Comparison of ENCODE assay signal across 8 cellular contexts in genomic region chr12:55715833-55716581, GRCh38. TPM values are rescaled to one million over a fixed set of nuclear protein-coding genes. Genes with fewer than 3 reads are reported as not detected.
DNase-seq lines count a peak whose midpoint lies in the region; ATAC-seq and TF ChIP-seq lines count a peak whose summit lies in the region.

Gene BLOC1S1 (plus strand): TSS chr12:55716046. CDS start chr12:55716052, 6 bp downstream.

- H3K36me3 ChIP-seq in osteoblast (ENCODE audit: insufficient read depth, low read length) (no peaks in the 10 kb centered on the region), testis (ENCODE audit: low read depth, missing control alignments) (no peaks in the 10 kb centered on the region)

- no peaks in the 10 kb centered on the region for H3K36me3 Mint-ChIP-seq in activated naive CD4-positive, alpha-beta T cell treated with anti-CD3 and anti-CD28 coated beads, Interleukin-2, amount 50 U/mL, for 72 hours

- H3K4me1 ChIP-seq in osteoblast (ENCODE audit: insufficient read depth, low read length) (peaks cover 73% of the 10 kb centered on the region), testis (peaks cover 66% of the 10 kb centered on the region)

- no peaks in the 10 kb centered on the region for H3K9me3 Mint-ChIP-seq in activated naive CD4-positive, alpha-beta T cell treated with anti-CD3 and anti-CD28 coated beads, Interleukin-2, amount 50 U/mL, for 72 hours

- H4K20me1 ChIP-seq in osteoblast (ENCODE audit: insufficient read depth, low read length) = no peaks in the 10 kb centered on the region

- H3K79me2 ChIP-seq in osteoblast (ENCODE audit: insufficient read depth, low read length) = peaks cover 6% of the 10 kb centered on the region

- no peaks in the 10 kb centered on the region for H3K27me3 ChIP-seq in osteoblast (ENCODE audit: insufficient read depth, low read length)
- H3K27me3 ChIP-seq in testis = no peaks in the 10 kb centered on the region

- intact Hi-C loops in testis (cut with DNase I; ENCODE audit: low total_unique reads) = no loop called here

- TF ChIP-seq CTCF in GM10266 (IDR thresholded peaks at IDR 0.05; ENCODE audit: control insufficient read depth, insufficient read depth, low read depth, missing control alignments) = no peak
- no peak for TF ChIP-seq CTCF in osteoblast (IDR thresholded peaks at IDR 0.05; ENCODE audit: extremely low read depth, low read depth, low read length)
- TF ChIP-seq CTCF in testis (IDR thresholded peaks at IDR 0.05) = peak in 1 of 3 experiments; percentile 34

- H3K27ac ChIP-seq in osteoblast (ENCODE audit: low read depth, low read length) (peak within 1 kb of the TSS; percentile 82), testis (peak within 1 kb of the TSS; percentile 90 to 96)

- H3K4me3 ChIP-seq in osteoblast (ENCODE audit: insufficient read depth, low read length) (peak within 1 kb of the TSS; percentile 71), testis (peak within 1 kb of the TSS; percentile 85 to 95)

- peak within 1 kb of the TSS; percentile 82 for H2AFZ ChIP-seq in osteoblast (ENCODE audit: low read length)

- WGBS in testis, 2 donors = 1% methylated on average over 22 to 42 of the region's 42 CpGs

- ATAC-seq in HG02623 (IDR thresholded peaks at IDR 0.05; ENCODE audit: unreplicated experiment) = peak; percentile 97
- ATAC-seq in activated naive CD4-positive, alpha-beta T cell treated with anti-CD3 and anti-CD28 coated beads, Interleukin-2, amount 50 U/mL, for 72 hours = peak; percentile 80 to 96

- H3K9me3 ChIP-seq in osteoblast (ENCODE audit: low read depth, low read length) = no peaks in the 10 kb centered on the region
- H3K9me3 ChIP-seq in testis = no peaks in the 10 kb centered on the region

- peak within 1 kb of the TSS; percentile 92 to 99 for H3K27ac Mint-ChIP-seq in activated naive CD4-positive, alpha-beta T cell treated with anti-CD3 and anti-CD28 coated beads, Interleukin-2, amount 50 U/mL, for 72 hours

- H3K4me2 ChIP-seq in osteoblast (ENCODE audit: insufficient read depth, low read length) = peak within 1 kb of the TSS; percentile 83

- no peak for TF ChIP-seq POLR2A in testis (IDR thresholded peaks at IDR 0.05)

- peak; percentile 95 for DNase-seq in GM10266 (ENCODE audit: extremely low spot score)
- DNase-seq in NCI-H1105 (lab: John Stamatoyannopoulos, UW) = peak; percentile 63
- peak; percentile 38 for DNase-seq in SKM-1 (lab: John Stamatoyannopoulos, UW; ENCODE audit: unreplicated experiment)
- peak; percentile 90 to 96 for DNase-seq in activated naive CD4-positive, alpha-beta T cell treated with anti-CD3 and anti-CD28 coated beads, Interleukin-2, amount 50 U/mL, for 72 hours (ENCODE audit: low spot score in 2 of 2)
- DNase-seq in glomerular endothelial cell (ENCODE audit: extremely low read depth, low read depth, low spot score) = no peak
- peak; percentile 95 for DNase-seq in osteoblast (ENCODE audit: insufficient read length, low spot score, missing footprints)
- peak; percentile 95 for DNase-seq in testis

RNA-seq across cellular contexts. Expression of gene BLOC1S1, which starts in this region (rescaled TPM):
- 100 to 1,000 TPM; 116 to 118 TPM for total RNA-seq in activated naive CD4-positive, alpha-beta T cell treated with anti-CD3 and anti-CD28 coated beads, Interleukin-2, amount 50 U/mL, for 72 hours
- total RNA-seq in glomerular endothelial cell (112 and 126 TPM in 2 replicates), osteoblast (46.0 and 59.4 TPM in 2 replicates), testis (100 to 1,000 TPM; 110 to 145 TPM)
- 108 TPM for polyA plus RNA-seq in testis (ENCODE audit: insufficient read depth, low read depth, low replicate concordance)
